19 cellular contexts compared by ENCODE assay signal in genomic region chrX:14865201-14865600, GRCh38. TPM values are rescaled to one million over a fixed set of nuclear protein-coding genes. Genes with fewer than 3 reads are reported as not detected.
DNase-seq lines count a peak whose midpoint lies in the region; ATAC-seq and TF ChIP-seq lines count a peak whose summit lies in the region.
"Had no signal": no experiment of that assay in that cellular context is flagged by ENCODE, and none has a peak within 500 bp of the region (broad histone marks: within the 10 kb centered on the region; RNA-seq: fewer than 3 reads in every experiment).

No MANE protein-coding gene starts in this region.

- in situ Hi-C loops in GM13976 (cut with MboI; ENCODE audit: low sequenced_read_pairs, unreplicated experiment), result no loop called here

- H3K4me1 ChIP-seq in neutrophil (ENCODE audit: control insufficient read depth in 1 of 2, insufficient read depth in 1 of 2, low read depth in 1 of 2, low read length in 1 of 2), result peaks cover 0 to 6% of the 10 kb centered on the region in 2 experiments
- H3K4me1 ChIP-seq: heart right ventricle, spleen had no signal

- ATAC-seq in HG02852 (IDR thresholded peaks at IDR 0.05; ENCODE audit: unreplicated experiment) (no peak), HG03025 (IDR thresholded peaks at IDR 0.05; ENCODE audit: low FRiP score, unreplicated experiment) (no peak)
- ATAC-seq: heart right ventricle; mucosa of descending colon; stimulated activated memory B cell treated with anti-CD40 and anti-IgM and Interleukin-4, amounts not matched to agents 10 μg/mL and 1 μg/mL and 100 μg/mL, for 72 hours; T-helper 17 cell had no signal

- H3K36me3 ChIP-seq in neutrophil, result no peaks in the 10 kb centered on the region
- H3K36me3 ChIP-seq: cardiac muscle cell, heart right ventricle, spleen had no signal

- no peak for TF ChIP-seq CTCF in AG09309 (IDR thresholded peaks at IDR 0.05; ENCODE audit: control insufficient read depth, insufficient read depth, low read depth, low read length, missing control alignments)
- no peak for TF ChIP-seq CTCF in neutrophil (IDR thresholded peaks at IDR 0.05)
- TF ChIP-seq CTCF in GM13976 (IDR thresholded peaks at IDR 0.05; ENCODE audit: borderline replicate concordance, control extremely low read depth, extremely low read depth, insufficient read depth, missing control alignments), result no peak

- no peaks in the 10 kb centered on the region for H3K27me3 ChIP-seq in neutrophil
- H3K27me3 ChIP-seq: cardiac muscle cell, heart right ventricle, spleen had no signal

- no peaks in the 10 kb centered on the region for H3K9me3 ChIP-seq in neutrophil
- H3K9me3 ChIP-seq: mucosa of descending colon had no signal

- no peak overlapping the region for H3K4me3 ChIP-seq in AG09309 (ENCODE audit: control insufficient read depth, low read depth, low read length)
- no peak overlapping the region for H3K4me3 ChIP-seq in neutrophil (ENCODE audit: low read depth in 1 of 2, low read length in 1 of 2)
- H3K4me3 ChIP-seq: cardiac muscle cell, heart right ventricle, mucosa of descending colon, spleen had no signal

- DNase-seq in AG09309 (ENCODE audit: low read depth), result peak; percentile 10
- DNase-seq in RPMI7951 (ENCODE audit: low read depth), result peak; percentile 20
- no peak for DNase-seq in epithelial cell of prostate (ENCODE audit: low read depth, low spot score)
- no peak for DNase-seq in activated CD4-positive, alpha-beta T cell treated with anti-CD3 and anti-CD28 coated beads for 4 hours
- no peak for DNase-seq in GM13976 (ENCODE audit: low spot score)
- DNase-seq: ACHN; activated CD4-positive, CD25-positive, alpha-beta regulatory T cell treated with anti-CD3 and anti-CD28 coated beads, Interleukin-2, amount 50 U/mL, for 72 hours; activated naive CD4-positive, alpha-beta T cell treated with anti-CD3 and anti-CD28 coated beads, Interleukin-2, amount 10 ng/mL, durations not matched to agents 7 days and 5 days; heart right ventricle; kidney; mucosa of descending colon; NCI-H2227 treated with DMSO at 0.1 percent for 48 hours; spleen; T-helper 17 cell had no signal

- H3K27ac ChIP-seq in epithelial cell of prostate (peak overlapping the region; percentile 47), neutrophil (peak overlapping the region; percentile 29)
- H3K27ac ChIP-seq: cardiac muscle cell, heart right ventricle, spleen had no signal

RNA-seq across cellular contexts. Expression of gene FANCB, which starts 7.7 kb away (rescaled TPM):
- 13.1 and 16.2 TPM in 2 replicates for total RNA-seq in RPMI7951 (2014; rRNA removed; shearing (Covaris generic))

RNA-seq across cellular contexts. Expression of gene MOSPD2, which starts 8.0 kb away (rescaled TPM):
- total RNA-seq in RPMI7951 (2014; rRNA removed; shearing (Covaris generic)), result 19.2 and 25.1 TPM in 2 replicates

Comparison
In these comparisons a context has a peak if more than half of its experiments do, and no peak if none do; other contexts are left out.
1. DNase-seq: peak in AG09309 (single experiment) and RPMI7951 (single experiment); none in epithelial cell of prostate (single experiment), activated CD4-positive, alpha-beta T cell treated with anti-CD3 and anti-CD28 coated beads for 4 hours (0 of 2) and GM13976 (single experiment).